Comparison of ENCODE assay signal across 24 cellular contexts in genomic region chr6:139013185-139013800, GRCh38. TPM values are rescaled to one million over a fixed set of nuclear protein-coding genes. Genes with fewer than 3 reads are reported as not detected.
DNase-seq lines count a peak whose midpoint lies in the region; ATAC-seq and TF ChIP-seq lines count a peak whose summit lies in the region.
"Had no signal": no experiment of that assay in that cellular context is flagged by ENCODE, and none has a peak within 500 bp of the region (broad histone marks: within the 10 kb centered on the region; RNA-seq: fewer than 3 reads in every experiment).

No MANE protein-coding gene starts in this region.

- H3K27me3 ChIP-seq in gastroesophageal sphincter, result peaks cover 3% of the 10 kb centered on the region

- DNase-seq in NCI-H69 (lab: John Stamatoyannopoulos, UW) (peak; percentile 31), left lobe of liver (ENCODE audit: low spot score) (peak; percentile 86), A172 (ENCODE audit: low spot score) (no peak), SKM-1 (lab: John Stamatoyannopoulos, UW; ENCODE audit: unreplicated experiment) (no peak)
- no peak for DNase-seq in stimulated activated naive B cell treated with anti-CD40 and anti-IgM and Interleukin-4, amounts not matched to agents 10 μg/mL and 1 μg/mL and 100 μg/mL, for 72 hours
- DNase-seq: C1 segment of cervical spinal cord; Caco-2; CD8-positive, alpha-beta T cell; GM23248; HCEC 1CT; Kasumi-1; NCI-H1105; NCI-H1436 treated with DMSO at 0.1 percent for 48 hours; NCI-H187 treated with DMSO at 0.1 percent for 48 hours; NCI-H2171 treated with DMSO at 0.1 percent for 48 hours; NCI-H446; NCI-H524 treated with DMSO at 0.1 percent for 48 hours; NCI-H82; NK-92 treated with Interleukin-12 subunit alpha and Interleukin-12 subunit beta, amount 100 ng/mL, for 24 hours; PC-3 had no signal

- no peak for TF ChIP-seq EP300 in gastroesophageal sphincter (IDR thresholded peaks at IDR 0.05)

- no peak for TF ChIP-seq POLR2A in gastroesophageal sphincter (IDR thresholded peaks at IDR 0.05)

- H3K27me3 Mint-ChIP-seq in nephron (ENCODE audit: low read depth), result no peaks in the 10 kb centered on the region
- no peaks in the 10 kb centered on the region for H3K27me3 Mint-ChIP-seq in stimulated activated naive B cell treated with anti-CD40 and anti-IgM and Interleukin-4, amounts not matched to agents 10 μg/mL and 1 μg/mL and 100 μg/mL, for 72 hours

- peaks cover 35% of the 10 kb centered on the region for H3K4me1 Mint-ChIP-seq in nephron
- peaks cover 16 to 25% of the 10 kb centered on the region in 2 donors for H3K4me1 Mint-ChIP-seq in stimulated activated naive B cell treated with anti-CD40 and anti-IgM and Interleukin-4, amounts not matched to agents 10 μg/mL and 1 μg/mL and 100 μg/mL, for 72 hours

- no peak overlapping the region for H3K4me3 Mint-ChIP-seq in nephron
- no peak overlapping the region for H3K4me3 Mint-ChIP-seq in stimulated activated naive B cell treated with anti-CD40 and anti-IgM and Interleukin-4, amounts not matched to agents 10 μg/mL and 1 μg/mL and 100 μg/mL, for 72 hours
- H3K4me3 Mint-ChIP-seq: CD8-positive, alpha-beta T cell had no signal

- no peaks in the 10 kb centered on the region for H3K9me3 ChIP-seq in gastroesophageal sphincter
- H3K9me3 ChIP-seq: Caco-2 had no signal

- H3K4me3 ChIP-seq in gastroesophageal sphincter, result no peak overlapping the region
- H3K4me3 ChIP-seq: GM23248 had no signal

- WGBS in gastroesophageal sphincter (ENCODE audit: low coverage in 1 of 2), 2 donors, result 83% methylated on average over 1 of the region's 4 CpGs; no CpG with 5 or more reads in 1 of the 2 donors

- no peaks in the 10 kb centered on the region for H3K9me3 Mint-ChIP-seq in nephron
- H3K9me3 Mint-ChIP-seq in stimulated activated naive B cell treated with anti-CD40 and anti-IgM and Interleukin-4, amounts not matched to agents 10 μg/mL and 1 μg/mL and 100 μg/mL, for 72 hours, result peaks cover 0 to 2% of the 10 kb centered on the region in 2 donors
- H3K9me3 Mint-ChIP-seq: CD8-positive, alpha-beta T cell had no signal

- H3K4me1 ChIP-seq in gastroesophageal sphincter, result peaks cover 0 to 11% (median 0%) of the 10 kb centered on the region in 3 donors

- H3K36me3 ChIP-seq in gastroesophageal sphincter, result no peaks in the 10 kb centered on the region

- H3K27ac Mint-ChIP-seq in nephron, result peak overlapping the region; percentile 29 to 83 (median 73)
- H3K27ac Mint-ChIP-seq in stimulated activated naive B cell treated with anti-CD40 and anti-IgM and Interleukin-4, amounts not matched to agents 10 μg/mL and 1 μg/mL and 100 μg/mL, for 72 hours, result no peak overlapping the region
- H3K27ac Mint-ChIP-seq: CD8-positive, alpha-beta T cell had no signal

- H3K36me3 Mint-ChIP-seq in nephron (ENCODE audit: low read depth), result no peaks in the 10 kb centered on the region
- H3K36me3 Mint-ChIP-seq in stimulated activated naive B cell treated with anti-CD40 and anti-IgM and Interleukin-4, amounts not matched to agents 10 μg/mL and 1 μg/mL and 100 μg/mL, for 72 hours, result no peaks in the 10 kb centered on the region
- H3K36me3 Mint-ChIP-seq: CD8-positive, alpha-beta T cell had no signal

- H3K27ac ChIP-seq in C4-2B (peak overlapping the region; percentile 51), gastroesophageal sphincter (no peak overlapping the region)
- H3K27ac ChIP-seq: GM23248 had no signal

- no peak for TF ChIP-seq CTCF in C4-2B (conservative IDR thresholded peaks at IDR 0.05)
- no peak for TF ChIP-seq CTCF in nephron (IDR thresholded peaks at IDR 0.05; ENCODE audit: unreplicated experiment in 3 of 3)
- no peak for TF ChIP-seq CTCF in gastroesophageal sphincter (IDR thresholded peaks at IDR 0.05)

- ATAC-seq in left lobe of liver (peak; percentile 73), gastroesophageal sphincter (no peak)
- ATAC-seq in stimulated activated naive B cell treated with anti-CD40 and anti-IgM and Interleukin-4, amounts not matched to agents 10 μg/mL and 1 μg/mL and 100 μg/mL, for 72 hours (replicated peaks), result no peak
- ATAC-seq: CD8-positive, alpha-beta T cell; PC-3; SK-N-SH treated with all-trans-retinoic acid at 6 μM for 48 hours had no signal

RNA-seq across cellular contexts. Expression of gene ABRACL, which starts 15.3 kb away (rescaled TPM):
- total RNA-seq in left lobe of liver (49.8 TPM), gastroesophageal sphincter (10 to 100 TPM in 1 of 4 donors, 1 to 10 TPM in 2, under 1 TPM in 1; 0.78 to 11.9 (median 8.4) TPM)
- 112 and 133 TPM in 2 replicates for total RNA-seq in A172 (2014; rRNA removed; shearing (Covaris generic))

RNA-seq across cellular contexts. Expression of gene REPS1, which starts 25.2 kb away (rescaled TPM):
- total RNA-seq in left lobe of liver, result 49.4 TPM
- 10 to 100 TPM; 26.7 to 42.6 (median 29.3) TPM for total RNA-seq in gastroesophageal sphincter
- total RNA-seq in A172 (2014; rRNA removed; shearing (Covaris generic)), result 21.4 and 26.0 TPM in 2 replicates

Comparison
In these comparisons a context has a peak if more than half of its experiments do, and no peak if none do; other contexts are left out.
1. DNase-seq: peak in NCI-H69 (single experiment) and left lobe of liver (single experiment); none in stimulated activated naive B cell treated with anti-CD40 and anti-IgM and Interleukin-4, amounts not matched to agents 10 μg/mL and 1 μg/mL and 100 μg/mL, for 72 hours (single experiment), A172 (single experiment) and SKM-1 (single experiment).